In the genomic region with DNA sequence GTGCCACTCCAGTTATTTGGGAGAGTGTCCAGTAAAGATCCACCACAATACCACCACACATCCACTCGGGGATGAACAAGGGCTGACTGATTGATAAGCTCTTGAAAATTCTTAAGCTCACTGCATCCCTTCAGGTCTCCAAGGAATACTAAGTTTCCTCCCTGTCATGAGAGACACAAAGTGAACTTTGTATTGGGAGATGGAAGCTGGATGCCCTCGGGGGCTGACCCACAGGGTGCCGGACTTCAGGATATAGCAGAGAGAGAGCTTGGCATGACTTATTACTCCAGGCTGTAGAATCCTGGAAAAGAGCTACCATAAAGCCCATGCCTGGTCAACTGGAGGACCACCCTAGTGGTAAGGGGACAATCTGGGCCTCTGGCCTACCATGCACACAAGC, we compare ENCODE assay signal across 7 cellular contexts. TPM values are rescaled to one million over a fixed set of nuclear protein-coding genes. Genes with fewer than 3 reads are reported as not detected.
"Had no signal": no experiment of that assay in that cellular context is flagged by ENCODE, and none has a peak within 500 bp of the region (broad histone marks: within the 10 kb centered on the region; RNA-seq: fewer than 3 reads in every experiment).

No MANE protein-coding gene starts in this region.

RNA-seq across cellular contexts. Expression of a gene that starts 15.5 kb away (rescaled TPM):
- total RNA-seq: GM23248 had no signal

RNA-seq across cellular contexts. Expression of a gene that starts 50.0 kb away (rescaled TPM):
- total RNA-seq: GM23248, GM23338, H1, H4, H7, H9, HFFc6 had no signal
- polyA plus RNA-seq: GM23248, GM23338, H1 had no signal
